ENCODE assay signal across 10 cellular contexts in genomic region chr10:129970404-129971364, GRCh38. TPM values are rescaled to one million over a fixed set of nuclear protein-coding genes. Genes with fewer than 3 reads are reported as not detected.
DNase-seq lines count a peak whose midpoint lies in the region; ATAC-seq lines count a peak whose summit lies in the region.
"Had no signal": no experiment of that assay in that cellular context is flagged by ENCODE, and none has a peak within 500 bp of the region (broad histone marks: within the 10 kb centered on the region; RNA-seq: fewer than 3 reads in every experiment).

No MANE protein-coding gene starts in this region.

- H3K27ac Mint-ChIP-seq in activated naive CD4-positive, alpha-beta T cell treated with anti-CD3 and anti-CD28 coated beads, Interleukin-2, amount 10 ng/mL, durations not matched to agents 7 days and 5 days: peak overlapping the region; percentile 84
- peak overlapping the region in 1 of 2 donors; percentile 82 for H3K27ac Mint-ChIP-seq in activated naive CD4-positive, alpha-beta T cell treated with anti-CD3 and anti-CD28 coated beads, Interleukin-2, amount 50 U/mL, for 72 hours
- H3K27ac Mint-ChIP-seq in T-helper 17 cell: peak overlapping the region; percentile 77

- CTCF ChIA-PET in activated naive CD4-positive, alpha-beta T cell treated with anti-CD3 and anti-CD28 coated beads, Interleukin-2, amount 10 ng/mL, durations not matched to agents 7 days and 5 days (lab: Charles Lee): interaction anchor here (0.9 to 1.8 kb wide), 7 partner anchors 9 to 208 kb away, joined by 3 to 5 read pairs (median 4); no protein-coding TSS in a partner anchor

- H3K4me3 ChIP-seq in iPS-18a (ENCODE audit: low read length) (peak overlapping the region; percentile 32), subcutaneous abdominal adipose tissue (ENCODE audit: low read depth in 1 of 5, low read length in 5 of 5) (peak overlapping the region; percentile 59 to 74 (median 63))

- no peak overlapping the region for H3K9ac ChIP-seq in iPS-18a (ENCODE audit: low read length)
- H3K9ac ChIP-seq in subcutaneous abdominal adipose tissue (ENCODE audit: low read length in 5 of 5): no peak overlapping the region

- H3K4me3 Mint-ChIP-seq in activated naive CD4-positive, alpha-beta T cell treated with anti-CD3 and anti-CD28 coated beads, Interleukin-2, amount 10 ng/mL, durations not matched to agents 7 days and 5 days: peak overlapping the region; percentile 43
- H3K4me3 Mint-ChIP-seq in T-helper 17 cell: peak overlapping the region; percentile 62

- no peaks in the 10 kb centered on the region for H3K9me3 Mint-ChIP-seq in activated naive CD4-positive, alpha-beta T cell treated with anti-CD3 and anti-CD28 coated beads, Interleukin-2, amount 10 ng/mL, durations not matched to agents 7 days and 5 days
- H3K9me3 Mint-ChIP-seq in activated naive CD4-positive, alpha-beta T cell treated with anti-CD3 and anti-CD28 coated beads, Interleukin-2, amount 50 U/mL, for 72 hours: no peaks in the 10 kb centered on the region

- H3K36me3 ChIP-seq in iPS-18a (ENCODE audit: control insufficient read depth, low read depth, low read length): no peaks in the 10 kb centered on the region
- H3K36me3 ChIP-seq in subcutaneous abdominal adipose tissue (ENCODE audit: control insufficient read depth in 5 of 5, insufficient read depth in 5 of 5, low read length in 5 of 5): no peaks in the 10 kb centered on the region
- H3K36me3 ChIP-seq: neutrophil had no signal

- H3K36me3 Mint-ChIP-seq in activated naive CD4-positive, alpha-beta T cell treated with anti-CD3 and anti-CD28 coated beads, Interleukin-2, amount 10 ng/mL, durations not matched to agents 7 days and 5 days: peaks cover 7% of the 10 kb centered on the region
- H3K36me3 Mint-ChIP-seq in activated naive CD4-positive, alpha-beta T cell treated with anti-CD3 and anti-CD28 coated beads, Interleukin-2, amount 50 U/mL, for 72 hours: peaks cover 0 to 9% of the 10 kb centered on the region in 2 donors
- H3K36me3 Mint-ChIP-seq in T-helper 17 cell (ENCODE audit: low read depth): no peaks in the 10 kb centered on the region

- no peaks in the 10 kb centered on the region for H3K9me3 ChIP-seq in T-helper 17 cell (ENCODE audit: control insufficient read depth, low read length, poor library complexity, severe bottlenecking)
- H3K9me3 ChIP-seq in iPS-18a (ENCODE audit: control insufficient read depth, low read depth, low read length): no peaks in the 10 kb centered on the region
- no peaks in the 10 kb centered on the region for H3K9me3 ChIP-seq in subcutaneous abdominal adipose tissue (ENCODE audit: control insufficient read depth in 5 of 5, low read length in 5 of 5)
- H3K9me3 ChIP-seq: neutrophil had no signal

- no peak for DNase-seq in activated naive CD4-positive, alpha-beta T cell treated with anti-CD3 and anti-CD28 coated beads, Interleukin-2, amount 10 ng/mL, durations not matched to agents 7 days and 5 days
- no peak for DNase-seq in activated naive CD4-positive, alpha-beta T cell treated with anti-CD3 and anti-CD28 coated beads, Interleukin-2, amount 50 U/mL, for 72 hours (ENCODE audit: low spot score in 2 of 2)
- no peak for DNase-seq in T-helper 17 cell
- no peak for DNase-seq in stimulated activated CD4-positive, alpha-beta T cell treated with anti-CD3 and anti-CD28 coated beads, Interleukin-12 subunit alpha, Interleukin-12 subunit beta, amount 100 ng/mL, for 4 hours
- no peak for DNase-seq in NOMO-1 treated with dmso at 0.1 percent for 144 hours (lab: John Stamatoyannopoulos, UW; ENCODE audit: unreplicated experiment)
- DNase-seq: NCI-H526 treated with DMSO at 0.1 percent for 48 hours had no signal

- H3K4me1 ChIP-seq in iPS-18a (ENCODE audit: control insufficient read depth, low read depth, low read length) (peaks cover 26% of the 10 kb centered on the region), subcutaneous abdominal adipose tissue (ENCODE audit: control insufficient read depth in 5 of 5, insufficient read depth in 5 of 5, low read length in 5 of 5) (peaks cover 6 to 52% (median 46%) of the 10 kb centered on the region in 5 donors)

- H3K27me3 ChIP-seq in iPS-18a (ENCODE audit: control insufficient read depth, insufficient read depth, low read length): peaks cover 99% of the 10 kb centered on the region
- peaks cover 0 to 7% (median 0%) of the 10 kb centered on the region in 5 donors for H3K27me3 ChIP-seq in subcutaneous abdominal adipose tissue (ENCODE audit: control insufficient read depth in 5 of 5, insufficient read depth in 4 of 5, low read length in 5 of 5)

- no peak for ATAC-seq in activated naive CD4-positive, alpha-beta T cell treated with anti-CD3 and anti-CD28 coated beads, Interleukin-2, amount 50 U/mL, for 72 hours
- ATAC-seq in T-helper 17 cell (no peak), GM18870 (IDR thresholded peaks at IDR 0.05; ENCODE audit: unreplicated experiment) (no peak)

- peaks cover 93% of the 10 kb centered on the region for H3K27me3 Mint-ChIP-seq in activated naive CD4-positive, alpha-beta T cell treated with anti-CD3 and anti-CD28 coated beads, Interleukin-2, amount 10 ng/mL, durations not matched to agents 7 days and 5 days
- peaks cover 65% of the 10 kb centered on the region for H3K27me3 Mint-ChIP-seq in T-helper 17 cell

- H3K4me1 Mint-ChIP-seq in activated naive CD4-positive, alpha-beta T cell treated with anti-CD3 and anti-CD28 coated beads, Interleukin-2, amount 10 ng/mL, durations not matched to agents 7 days and 5 days: peaks cover 12% of the 10 kb centered on the region
- H3K4me1 Mint-ChIP-seq in T-helper 17 cell: peaks cover 6% of the 10 kb centered on the region

- H3K27ac ChIP-seq in iPS-18a (ENCODE audit: low read length) (no peak overlapping the region), subcutaneous abdominal adipose tissue (ENCODE audit: low read depth, low read length) (no peak overlapping the region)
- H3K27ac ChIP-seq: neutrophil had no signal

RNA-seq across cellular contexts. Expression of gene EBF3, which starts 6.6 kb away (rescaled TPM):
- not detected for total RNA-seq in activated naive CD4-positive, alpha-beta T cell treated with anti-CD3 and anti-CD28 coated beads, Interleukin-2, amount 50 U/mL, for 72 hours
- not detected for total RNA-seq in T-helper 17 cell
